ENCODE assay signal across 19 cellular contexts in the genomic region with DNA sequence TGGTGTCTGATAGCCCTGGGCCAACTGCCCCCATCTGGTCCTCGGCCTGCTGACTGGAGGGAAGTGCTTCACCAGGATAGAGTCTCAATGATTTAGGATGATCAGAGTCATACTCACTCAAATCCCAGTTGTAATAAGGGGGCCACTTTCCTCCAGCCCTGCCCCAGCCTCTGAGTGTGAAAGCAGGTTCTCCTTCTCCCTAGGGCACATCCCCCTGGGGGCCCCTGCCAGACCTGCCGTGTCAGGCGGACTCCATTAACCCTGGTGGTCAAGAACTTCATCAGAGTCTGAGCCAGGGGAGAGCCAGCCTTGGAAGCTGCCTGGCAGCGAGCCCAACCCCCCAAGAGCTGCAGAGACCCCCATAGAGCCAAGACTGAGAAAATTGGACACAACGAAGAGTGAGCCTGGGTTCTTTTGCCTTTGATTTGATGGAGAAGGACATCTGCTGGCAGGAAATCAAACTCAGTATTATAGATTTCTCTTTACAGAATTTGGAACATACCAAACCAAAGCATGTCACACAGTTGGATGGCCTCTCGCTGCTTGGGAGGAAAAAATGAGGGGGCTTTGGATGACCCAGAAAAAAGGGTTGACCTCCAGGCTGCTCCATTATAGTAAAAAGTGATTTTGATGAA.
"Had no signal": no experiment of that assay in that cellular context is flagged by ENCODE, and none has a peak within 500 bp of the region (broad histone marks: within the 10 kb centered on the region; RNA-seq: fewer than 3 reads in every experiment).

No MANE protein-coding gene starts in this region.

- H3K27ac ChIP-seq: esophagus muscularis mucosa, gastroesophageal sphincter, heart right ventricle, left ventricle myocardium inferior, tibial artery had no signal

- DNase-seq: activated CD4-positive, alpha-beta memory T cell treated with anti-CD3 and anti-CD28 coated beads for 36 hours; activated CD4-positive, alpha-beta T cell treated with anti-CD3 and anti-CD28 coated beads for 36 hours; activated naive CD8-positive, alpha-beta T cell treated with anti-CD3 and anti-CD28 coated beads for 36 hours; amniotic stem cell; dermis blood vessel endothelial cell; effector memory CD4-positive, alpha-beta T cell; heart right ventricle; left ventricle myocardium inferior; mammary epithelial cell; midbrain; nephron progenitor cell; stimulated activated CD4-positive, alpha-beta T cell treated with anti-CD3 and anti-CD28 coated beads, Interleukin-12 subunit alpha, Interleukin-12 subunit beta, amount 100 ng/mL, for 4 hours; stimulated activated CD4-positive, alpha-beta T cell treated with anti-CD3 and anti-CD28 coated beads, Interleukin-1b, Interleukin-23, amount 100 ng/mL, for 48 hours; stimulated activated naive CD8-positive, alpha-beta T cell treated with anti-CD3 and anti-CD28 coated beads, Interleukin-15, Interleukin-2, amounts not matched to agents 100 U/mL and 50 U/mL, for 24 hours; substantia nigra; tibial artery had no signal

- ATAC-seq: activated CD4-positive, alpha-beta T cell treated with anti-CD3 and anti-CD28 coated beads for 36 hours; gastroesophageal sphincter; heart right ventricle; stimulated activated naive CD8-positive, alpha-beta T cell treated with anti-CD3 and anti-CD28 coated beads, Interleukin-15, Interleukin-2, amounts not matched to agents 100 U/mL and 50 U/mL, for 24 hours had no signal

- FAIRE-seq: endothelial cell of umbilical vein had no signal

- H3K9me3 ChIP-seq: esophagus muscularis mucosa, gastroesophageal sphincter, heart right ventricle, left ventricle myocardium inferior, tibial artery had no signal

- H3K36me3 ChIP-seq: esophagus muscularis mucosa, gastroesophageal sphincter, heart right ventricle, left ventricle myocardium inferior, tibial artery had no signal

- H3K4me1 ChIP-seq: esophagus muscularis mucosa, gastroesophageal sphincter, heart right ventricle, left ventricle myocardium inferior, tibial artery had no signal

- H3K27me3 ChIP-seq: esophagus muscularis mucosa, gastroesophageal sphincter, tibial artery had no signal

- H3K4me3 ChIP-seq: esophagus muscularis mucosa, gastroesophageal sphincter, heart right ventricle, left ventricle myocardium inferior, tibial artery had no signal
